ENCODE assay signal across 12 cellular contexts in genomic region chr5:61362796-61363364, GRCh38. TPM values are rescaled to one million over a fixed set of nuclear protein-coding genes. Genes with fewer than 3 reads are reported as not detected.
DNase-seq lines count a peak whose midpoint lies in the region; ATAC-seq and TF ChIP-seq lines count a peak whose summit lies in the region.
"Had no signal": no experiment of that assay in that cellular context is flagged by ENCODE, and none has a peak within 500 bp of the region (broad histone marks: within the 10 kb centered on the region; RNA-seq: fewer than 3 reads in every experiment).

No MANE protein-coding gene starts in this region.

- H3K27ac ChIP-seq in OCI-LY7 (ENCODE audit: low read depth, low read length, poor library complexity, severe bottlenecking) (no peak overlapping the region), fibroblast of lung (ENCODE audit: insufficient read depth, low read length) (no peak overlapping the region)
- H3K27ac ChIP-seq: testis had no signal

- H3K4me2 ChIP-seq in OCI-LY7 (ENCODE audit: low read length) = no peak overlapping the region
- no peak overlapping the region for H3K4me2 ChIP-seq in fibroblast of lung (ENCODE audit: extremely low read depth, insufficient read depth, low read length)

- H3K4me1 Mint-ChIP-seq in stimulated activated naive CD8-positive, alpha-beta T cell treated with anti-CD3 and anti-CD28 coated beads, Interleukin-15, amount 100 ng/mL, for 72 hours = peaks cover 19% of the 10 kb centered on the region

- BruUV-seq in OCI-LY7 (replicated peaks; lab: Mats Ljungman, UMichigan) = no TSS peak

- intact Hi-C loops in OCI-LY7 (cut with micrococcal nuclease; ENCODE audit: unreplicated experiment) = no loop called here

- POLR2A ChIA-PET in OCI-LY7 (lab: Charles Lee) = interaction anchor here (0.8 kb wide), 1 partner anchor 9 kb away, joined by 4 read pairs; no protein-coding TSS in a partner anchor

- H2AFZ ChIP-seq in OCI-LY7 (ENCODE audit: low read length) (no peak overlapping the region), fibroblast of lung (ENCODE audit: low read length) (no peak overlapping the region)

- H3K9me3 Mint-ChIP-seq in stimulated activated naive CD8-positive, alpha-beta T cell treated with anti-CD3 and anti-CD28 coated beads, Interleukin-15, amount 100 ng/mL, for 72 hours = peaks cover 0 to 4% of the 10 kb centered on the region in 2 donors

- H3K27me3 Mint-ChIP-seq in stimulated activated naive CD8-positive, alpha-beta T cell treated with anti-CD3 and anti-CD28 coated beads, Interleukin-15, amount 100 ng/mL, for 72 hours = no peaks in the 10 kb centered on the region

- ATAC-seq in stimulated activated naive CD8-positive, alpha-beta T cell treated with anti-CD3 and anti-CD28 coated beads, Interleukin-15, amount 100 ng/mL, for 72 hours = peak; percentile 67
- ATAC-seq in stimulated activated naive CD8-positive, alpha-beta T cell treated with anti-CD3 and anti-CD28 coated beads, Interleukin-15, Interleukin-2, amounts not matched to agents 100 U/mL and 50 U/mL, for 24 hours = no peak
- no peak for ATAC-seq in GM18519 (IDR thresholded peaks at IDR 0.05; ENCODE audit: low FRiP score, unreplicated experiment)
- no peak for ATAC-seq in HG03025 (IDR thresholded peaks at IDR 0.05; ENCODE audit: low FRiP score, unreplicated experiment)

- H3K4me3 ChIP-seq in OCI-LY7 (ENCODE audit: low read depth, low read length, poor library complexity, severe bottlenecking) (no peak overlapping the region), fibroblast of lung (replicated peaks in 1 of 4; ENCODE audit: control extremely low read depth in 1 of 4, insufficient read depth in 1 of 4, low read depth in 3 of 4, low read length in 4 of 4) (no peak overlapping the region)
- H3K4me3 ChIP-seq: testis had no signal

- no peaks in the 10 kb centered on the region for H3K9me2 ChIP-seq in OCI-LY7 (ENCODE audit: insufficient read depth, low read length)

- H3K9ac ChIP-seq in fibroblast of lung (ENCODE audit: insufficient read depth, low read length) = no peak overlapping the region

- CTCF ChIA-PET in OCI-LY7 (lab: Charles Lee; ENCODE audit: unreplicated experiment) = no interaction called here

- H3K4me3 Mint-ChIP-seq in stimulated activated naive CD8-positive, alpha-beta T cell treated with anti-CD3 and anti-CD28 coated beads, Interleukin-15, amount 100 ng/mL, for 72 hours = no peak overlapping the region

- H4K20me1 ChIP-seq in OCI-LY7 (ENCODE audit: insufficient read depth, low read length) (no peaks in the 10 kb centered on the region), fibroblast of lung (ENCODE audit: control insufficient read depth, extremely low read depth, insufficient read depth, low read length) (peaks cover 4% of the 10 kb centered on the region)

- TF ChIP-seq CTCF in OCI-LY7 (conservative IDR thresholded peaks at IDR 0.05; ENCODE audit: low read length) (0 out of 2 replicates have a peak, but pooled peaks have one; percentile 20), fibroblast of lung (conservative IDR thresholded peaks at IDR 0.05 in 1 of 2, IDR thresholded peaks at IDR 0.05 in 1 of 2; ENCODE audit: low read depth in 1 of 2, low read length in 2 of 2) (peak; percentile 24 to 37)

- DNase-seq in stimulated activated naive CD8-positive, alpha-beta T cell treated with anti-CD3 and anti-CD28 coated beads, Interleukin-15, amount 100 ng/mL, for 72 hours = peak in 1 of 2 donors; percentile 14
- no peak for DNase-seq in stimulated activated naive CD8-positive, alpha-beta T cell treated with anti-CD3 and anti-CD28 coated beads, Interleukin-15, Interleukin-2, amounts not matched to agents 100 U/mL and 50 U/mL, for 24 hours
- no peak for DNase-seq in OCI-LY7 (ENCODE audit: low spot score)
- DNase-seq in fibroblast of lung (ENCODE audit: low read depth in 2 of 2) = peak; percentile 21 to 44
- no peak for DNase-seq in NCI-H2196 treated with DMSO at 0.1 percent for 48 hours (lab: John Stamatoyannopoulos, UW; ENCODE audit: unreplicated experiment)
- no peak for DNase-seq in foreskin melanocyte
- DNase-seq: activated effector memory CD4-positive, alpha-beta T cell treated with Interleukin-2 at 50 U/mL for 16 hours; NCI-H1930; stimulated activated CD4-positive, alpha-beta T cell treated with anti-CD3 and anti-CD28 coated beads, Interleukin-2, amount 100 ng/mL, for 24 hours; testis had no signal

- H3K79me2 ChIP-seq in OCI-LY7 (ENCODE audit: insufficient read depth, low read depth, low read length) (no peaks in the 10 kb centered on the region), fibroblast of lung (ENCODE audit: control insufficient read depth, insufficient read depth, low read length) (peaks cover 90% of the 10 kb centered on the region)

- H3K9me3 ChIP-seq in OCI-LY7 (ENCODE audit: low read length) (no peaks in the 10 kb centered on the region), fibroblast of lung (ENCODE audit: control insufficient read depth, insufficient read depth, low read depth, low read length) (no peaks in the 10 kb centered on the region)
- H3K9me3 ChIP-seq: testis had no signal

- H3K27ac Mint-ChIP-seq in stimulated activated naive CD8-positive, alpha-beta T cell treated with anti-CD3 and anti-CD28 coated beads, Interleukin-15, amount 100 ng/mL, for 72 hours = no peak overlapping the region

- no peaks in the 10 kb centered on the region for H3K36me3 ChIP-seq in OCI-LY7 (ENCODE audit: insufficient read depth, low read length)
- H3K36me3 ChIP-seq in fibroblast of lung (ENCODE audit: control insufficient read depth, insufficient read depth, low read length) = no peaks in the 10 kb centered on the region

- no peaks in the 10 kb centered on the region for H3K27me3 ChIP-seq in fibroblast of lung (ENCODE audit: control insufficient read depth, insufficient read depth, low read length)
- H3K27me3 ChIP-seq: testis had no signal

- H3K4me1 ChIP-seq in OCI-LY7 (ENCODE audit: insufficient read depth, low read length, poor library complexity, severe bottlenecking) (no peaks in the 10 kb centered on the region), fibroblast of lung (ENCODE audit: control insufficient read depth, extremely low read depth, insufficient read depth, low read length) (peaks cover 2% of the 10 kb centered on the region)
- H3K4me1 ChIP-seq: testis had no signal

RNA-seq across cellular contexts. Expression of gene ZSWIM6, which starts 30.8 kb away (rescaled TPM):
- 0.06 TPM in 1 of 2 replicates, not detected in the other for total RNA-seq in OCI-LY7 (2014; rRNA removed; shearing (Covaris generic))
- 0.17 and 0.18 TPM in 2 replicates for total RNA-seq in OCI-LY7 (2022)
- total RNA-seq in fibroblast of lung = 13.6 and 23.5 TPM in 2 replicates
- polyA plus RNA-seq in fibroblast of lung = 19.5 and 26.6 TPM in 2 replicates
- polyA plus RNA-seq in fibroblast of lung (2012) = 10.7 and 16.9 TPM in 2 replicates
- 31.5 and 52.5 TPM in 2 replicates for polyA minus RNA-seq in fibroblast of lung (ENCODE audit: low replicate concordance)

Comparison
In these comparisons a context has a peak if more than half of its experiments do, and no peak if none do; other contexts are left out.
1. DNase-seq: peak in fibroblast of lung (2 of 2); none in stimulated activated naive CD8-positive, alpha-beta T cell treated with anti-CD3 and anti-CD28 coated beads, Interleukin-15, Interleukin-2, amounts not matched to agents 100 U/mL and 50 U/mL, for 24 hours (single experiment), OCI-LY7 (single experiment), NCI-H2196 treated with DMSO at 0.1 percent for 48 hours (single experiment) and foreskin melanocyte (single experiment).
2. RNA of gene ZSWIM6, which starts 30.8 kb away (total RNA-seq): 13.6 to 23.5 TPM in fibroblast of lung; 0.06 to 0.18 TPM in OCI-LY7; every median in the first group is over 10 times any median in the second.